In genomic region chr10:21803374-21803773, GRCh38 we compare ENCODE assay signal across 15 cellular contexts.
A peak's percentile ranks its signal among the peaks of the same experiment; 100 is the strongest.
DNase-seq lines count a peak whose midpoint lies in the region; ATAC-seq and TF ChIP-seq lines count a peak whose summit lies in the region.
"Had no signal": no experiment of that assay in that cellular context is flagged by ENCODE, and none has a peak within 500 bp of the region (broad histone marks: within the 10 kb centered on the region; RNA-seq: fewer than 3 reads in every experiment).

No MANE protein-coding gene starts in this region.

- H2AFZ ChIP-seq in neural progenitor cell (replicated peaks), result no peak overlapping the region
- H2AFZ ChIP-seq: GM23338 had no signal

- no peak overlapping the region for H3K4me3 ChIP-seq in neural progenitor cell
- H3K4me3 ChIP-seq: A549, GM23338 had no signal

- DNase-seq in SHP77 (lab: John Stamatoyannopoulos, UW) (peak; percentile 13 to 22), SHP77 treated with DMSO at 0.1 percent for 48 hours (lab: John Stamatoyannopoulos, UW) (no peak), NCI-H69 (lab: John Stamatoyannopoulos, UW) (peak; percentile 50), glutamatergic neuron (no peak), neural progenitor cell (ENCODE audit: low spot score) (no peak), chondrocyte (ENCODE audit: low spot score) (no peak)
- DNase-seq in activated CD4-positive, CD25-positive, alpha-beta regulatory T cell (lab: John Stamatoyannopoulos, UW), result no peak
- DNase-seq: Caco-2; CD8-positive, alpha-beta T cell; H9 had no signal

- H3K27ac Mint-ChIP-seq in glutamatergic neuron (ENCODE audit: unreplicated experiment) (peak overlapping the region; percentile 17), neural progenitor cell (no peak overlapping the region), chondrocyte (ENCODE audit: unreplicated experiment) (no peak overlapping the region)
- H3K27ac Mint-ChIP-seq: CD14-positive monocyte; CD8-positive, alpha-beta T cell; GM23338 had no signal

- no peak overlapping the region for H3K9ac ChIP-seq in neural progenitor cell

- H3K4me2 ChIP-seq in neural progenitor cell, result peak overlapping the region; percentile 32
- H3K4me2 ChIP-seq: A549, GM23338 had no signal

- H3K4me1 Mint-ChIP-seq in glutamatergic neuron (ENCODE audit: low read depth, unreplicated experiment) (peaks cover 24% of the 10 kb centered on the region), neural progenitor cell (peaks cover 40% of the 10 kb centered on the region), chondrocyte (ENCODE audit: low read depth) (peaks cover 10% of the 10 kb centered on the region)
- H3K4me1 Mint-ChIP-seq: CD14-positive monocyte had no signal

- H3K79me2 ChIP-seq in neural progenitor cell (ENCODE audit: low read depth), result no peaks in the 10 kb centered on the region

- H3K36me3 ChIP-seq in neural progenitor cell, result no peaks in the 10 kb centered on the region

- peaks cover 48% of the 10 kb centered on the region for H3K4me1 ChIP-seq in neural progenitor cell
- H3K4me1 ChIP-seq: A549, Caco-2 had no signal

- H3K36me3 Mint-ChIP-seq in glutamatergic neuron (ENCODE audit: unreplicated experiment) (peaks cover 3% of the 10 kb centered on the region), neural progenitor cell (peaks cover 23% of the 10 kb centered on the region), chondrocyte (ENCODE audit: low read depth) (peaks cover 2% of the 10 kb centered on the region)

- peaks cover 45% of the 10 kb centered on the region for H3F3A ChIP-seq in neural progenitor cell (ENCODE audit: low read depth)

- H3K27me3 Mint-ChIP-seq in glutamatergic neuron (ENCODE audit: unreplicated experiment), result peaks cover 4% of the 10 kb centered on the region
- no peaks in the 10 kb centered on the region for H3K27me3 Mint-ChIP-seq in neural progenitor cell (ENCODE audit: insufficient read depth, low read depth)
- no peaks in the 10 kb centered on the region for H3K27me3 Mint-ChIP-seq in chondrocyte (ENCODE audit: low read depth)

- H3K9me3 Mint-ChIP-seq in glutamatergic neuron (ENCODE audit: unreplicated experiment) (peaks cover 7% of the 10 kb centered on the region), neural progenitor cell (peaks cover 7% of the 10 kb centered on the region), chondrocyte (ENCODE audit: low read depth) (peaks cover 3% of the 10 kb centered on the region)
- H3K9me3 Mint-ChIP-seq: CD8-positive, alpha-beta T cell; GM23338; H9 had no signal

- no peaks in the 10 kb centered on the region for H4K20me1 ChIP-seq in neural progenitor cell (ENCODE audit: low read depth)

- ATAC-seq in HG03565 (IDR thresholded peaks at IDR 0.05; ENCODE audit: unreplicated experiment), result no peak
- ATAC-seq: A549; CD8-positive, alpha-beta T cell; GM23338; HepG2 had no signal

- no peaks in the 10 kb centered on the region for H3K27me3 ChIP-seq in neural progenitor cell

- peak overlapping the region; percentile 78 for H3K27ac ChIP-seq in neural progenitor cell
- H3K27ac ChIP-seq: A549 had no signal

- H3K4me3 Mint-ChIP-seq in glutamatergic neuron (ENCODE audit: unreplicated experiment), result no peak overlapping the region
- H3K4me3 Mint-ChIP-seq in neural progenitor cell, result no peak overlapping the region
- H3K4me3 Mint-ChIP-seq in chondrocyte (ENCODE audit: unreplicated experiment), result no peak overlapping the region
- H3K4me3 Mint-ChIP-seq: CD14-positive monocyte; CD8-positive, alpha-beta T cell; GM23338; H9 had no signal

- TF ChIP-seq CTCF in glutamatergic neuron (IDR thresholded peaks at IDR 0.05; ENCODE audit: partially characterized antibody, unreplicated experiment) (no peak), neural progenitor cell (IDR thresholded peaks at IDR 0.05) (no peak), chondrocyte (IDR thresholded peaks at IDR 0.05) (no peak)

- H3K9me3 ChIP-seq in neural progenitor cell (ENCODE audit: low read depth), result no peaks in the 10 kb centered on the region
- H3K9me3 ChIP-seq: A549, Caco-2 had no signal

Comparison
In these comparisons a context has a peak if more than half of its experiments do, and no peak if none do; other contexts are left out.
1. DNase-seq: peak in SHP77 (2 of 2) and NCI-H69 (single experiment); none in SHP77 treated with DMSO at 0.1 percent for 48 hours (single experiment), glutamatergic neuron (single experiment), neural progenitor cell (single experiment), activated CD4-positive, CD25-positive, alpha-beta regulatory T cell (0 of 4) and chondrocyte (single experiment).